Comparison of ENCODE assay signal across 23 cellular contexts in genomic region chr14:100864206-100864605, GRCh38. TPM values are rescaled to one million over a fixed set of nuclear protein-coding genes. Genes with fewer than 3 reads are reported as not detected.
"Had no signal": no experiment of that assay in that cellular context is flagged by ENCODE, and none has a peak within 500 bp of the region (broad histone marks: within the 10 kb centered on the region; RNA-seq: fewer than 3 reads in every experiment).

No MANE protein-coding gene starts in this region.

- H3K9ac ChIP-seq: neural progenitor cell had no signal

- H2AFZ ChIP-seq: neural progenitor cell had no signal

- H3K4me1 Mint-ChIP-seq: activated B cell treated with CpG ODN at 0.5 μM for 24 hours; activated CD8-positive, alpha-beta memory T cell treated with anti-CD3 and anti-CD28 coated beads, Interleukin-2, amount 10 ng/mL, durations not matched to agents 7 days and 5 days; neural progenitor cell had no signal

- H3K27ac Mint-ChIP-seq: activated B cell treated with CpG ODN at 0.5 μM for 24 hours; activated CD4-positive, alpha-beta memory T cell treated with anti-CD3 and anti-CD28 coated beads for 36 hours; activated CD8-positive, alpha-beta memory T cell treated with anti-CD3 and anti-CD28 coated beads, Interleukin-2, amount 10 ng/mL, durations not matched to agents 7 days and 5 days; activated T-helper 2 cell treated with anti-CD3 and anti-CD28 coated beads, Interferon-gamma antibody, Interleukin-2, Interleukin-4, amounts not matched to agents 10 μg/mL and 5 μg/mL and 100 μg/mL, durations not matched to agents 14 hours and 24 hours and 36 hours; neural progenitor cell had no signal

- H3K27ac ChIP-seq: breast epithelium, gastroesophageal sphincter, neural progenitor cell, pancreas, thyroid gland had no signal

- H3K4me2 ChIP-seq: neural progenitor cell had no signal

- H3K27me3 ChIP-seq: adrenal gland, breast epithelium, neural progenitor cell, pancreas, thyroid gland had no signal

- H3K9me3 ChIP-seq: adrenal gland, breast epithelium, gastroesophageal sphincter, pancreas, thyroid gland had no signal

- H3K9me3 Mint-ChIP-seq: activated CD4-positive, alpha-beta memory T cell treated with anti-CD3 and anti-CD28 coated beads for 36 hours; activated T-helper 2 cell treated with anti-CD3 and anti-CD28 coated beads, Interferon-gamma antibody, Interleukin-2, Interleukin-4, amounts not matched to agents 10 μg/mL and 5 μg/mL and 100 μg/mL, durations not matched to agents 14 hours and 24 hours and 36 hours had no signal

- H3K4me1 ChIP-seq: breast epithelium, gastroesophageal sphincter, neural progenitor cell, pancreas, thyroid gland had no signal

- H3K36me3 Mint-ChIP-seq: activated CD4-positive, alpha-beta memory T cell treated with anti-CD3 and anti-CD28 coated beads for 36 hours; activated CD8-positive, alpha-beta memory T cell treated with anti-CD3 and anti-CD28 coated beads, Interleukin-2, amount 10 ng/mL, durations not matched to agents 7 days and 5 days; neural progenitor cell had no signal

- H3K36me3 ChIP-seq: breast epithelium, gastroesophageal sphincter, neural progenitor cell, pancreas, thyroid gland had no signal

- DNase-seq: activated B cell treated with CpG ODN at 0.5 μM for 24 hours; activated CD4-positive, alpha-beta memory T cell treated with anti-CD3 and anti-CD28 coated beads for 36 hours; activated CD4-positive, alpha-beta T cell treated with anti-CD3 and anti-CD28 coated beads for 4 hours; activated CD8-positive, alpha-beta memory T cell treated with anti-CD3 and anti-CD28 coated beads, Interleukin-2, amount 10 ng/mL, durations not matched to agents 7 days and 5 days; activated naive CD4-positive, alpha-beta T cell treated with anti-CD3 and anti-CD28 coated beads, Interleukin-2, amount 50 U/mL, for 16 hours; activated T-cell treated with anti-CD3 and anti-CD28 coated beads, Interleukin-2, amount 50 U/mL, for 1 hour; cortex of kidney; left colon; stimulated activated CD4-positive, alpha-beta T cell treated with anti-CD3 and anti-CD28 coated beads, Interleukin-1b, Interleukin-23, amount 100 ng/mL, for 48 hours; stimulated activated CD8-positive, alpha-beta memory T cell treated with anti-CD3 and anti-CD28 coated beads, Interleukin-4, amount 100 ng/mL, for 48 hours; stimulated activated naive CD4-positive, alpha-beta T cell; T-helper 1 cell; T-helper 9 cell; thyroid gland had no signal

- H3K4me3 Mint-ChIP-seq: activated B cell treated with CpG ODN at 0.5 μM for 24 hours; activated CD4-positive, alpha-beta memory T cell treated with anti-CD3 and anti-CD28 coated beads for 36 hours; activated CD8-positive, alpha-beta memory T cell treated with anti-CD3 and anti-CD28 coated beads, Interleukin-2, amount 10 ng/mL, durations not matched to agents 7 days and 5 days; neural progenitor cell had no signal

- H3K4me3 ChIP-seq: adrenal gland, breast epithelium, gastroesophageal sphincter, neural progenitor cell, pancreas, thyroid gland had no signal

- ATAC-seq: activated CD8-positive, alpha-beta memory T cell treated with anti-CD3 and anti-CD28 coated beads, Interleukin-2, amount 10 ng/mL, durations not matched to agents 7 days and 5 days; esophagus mucosa; left colon had no signal

- H3K27me3 Mint-ChIP-seq: activated B cell treated with CpG ODN at 0.5 μM for 24 hours; activated CD4-positive, alpha-beta memory T cell treated with anti-CD3 and anti-CD28 coated beads for 36 hours; activated CD8-positive, alpha-beta memory T cell treated with anti-CD3 and anti-CD28 coated beads, Interleukin-2, amount 10 ng/mL, durations not matched to agents 7 days and 5 days had no signal

RNA-seq across cellular contexts. Expression of gene MEG3, which starts 38.3 kb away (rescaled TPM):
- total RNA-seq: activated B cell treated with CpG ODN at 0.5 μM for 24 hours; activated CD4-positive, alpha-beta memory T cell treated with anti-CD3 and anti-CD28 coated beads for 36 hours; activated CD8-positive, alpha-beta memory T cell treated with anti-CD3 and anti-CD28 coated beads, Interleukin-2, amount 10 ng/mL, durations not matched to agents 7 days and 5 days; activated T-helper 2 cell treated with anti-CD3 and anti-CD28 coated beads, Interferon-gamma antibody, Interleukin-2, Interleukin-4, amounts not matched to agents 10 μg/mL and 5 μg/mL and 100 μg/mL, durations not matched to agents 14 hours and 24 hours and 36 hours; astrocyte had no signal

RNA-seq across cellular contexts. Expression of gene RTL1, which starts 39.3 kb away (rescaled TPM):
- total RNA-seq: activated B cell treated with CpG ODN at 0.5 μM for 24 hours; activated CD4-positive, alpha-beta memory T cell treated with anti-CD3 and anti-CD28 coated beads for 36 hours; activated CD8-positive, alpha-beta memory T cell treated with anti-CD3 and anti-CD28 coated beads, Interleukin-2, amount 10 ng/mL, durations not matched to agents 7 days and 5 days; activated T-helper 2 cell treated with anti-CD3 and anti-CD28 coated beads, Interferon-gamma antibody, Interleukin-2, Interleukin-4, amounts not matched to agents 10 μg/mL and 5 μg/mL and 100 μg/mL, durations not matched to agents 14 hours and 24 hours and 36 hours; breast epithelium; esophagus mucosa; left colon; mammary epithelial cell; thyroid gland had no signal
